ENCODE assay signal across 1 cellular context in the genomic region with DNA sequence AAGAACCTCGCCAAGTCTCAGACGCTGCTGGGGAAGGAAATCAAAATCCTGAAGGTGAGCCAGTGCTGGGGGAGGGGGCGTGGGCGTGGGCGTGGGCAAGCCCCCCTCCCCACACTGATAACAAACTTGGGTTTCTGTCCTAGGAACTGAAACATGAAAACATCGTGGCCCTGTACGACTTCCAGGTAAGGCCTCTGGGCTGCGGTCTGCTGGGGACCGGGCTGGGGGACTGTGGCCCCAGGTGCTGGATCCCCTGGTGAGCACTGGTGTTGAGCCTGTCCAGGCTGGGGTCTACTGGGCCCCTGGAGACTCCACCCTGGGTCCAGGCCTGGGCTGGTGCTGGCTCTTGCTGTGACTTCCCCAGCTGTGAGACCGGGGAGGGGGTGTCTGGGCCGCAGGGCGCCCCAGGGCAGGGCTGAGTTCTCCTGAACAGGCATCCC.
TF ChIP-seq lines count a peak whose summit lies in the region.

No MANE protein-coding gene starts in this region.

TF ChIP-seq in HepG2, 621 proteins besides CTCF, POLR2A, EP300 and RAD21:
- TF ChIP-seq ZNF572 (CRISPR knock-in tag; IDR thresholded peaks at IDR 0.05) (peak; percentile 29; the same call in 1 of the 2 replicates), HNRNPLL (IDR thresholded peaks at IDR 0.05; ENCODE audit: low read depth, low read length, poor library complexity, severe bottlenecking) (peak; percentile 16), SIN3B (IDR thresholded peaks at IDR 0.05; ENCODE audit: low read length) (0 out of 2 replicates have a peak, but pooled peaks have one; percentile 41), ZNF3 (CRISPR knock-in tag; IDR thresholded peaks at IDR 0.05) (no peak), CAMTA2 (CRISPR knock-in tag; IDR thresholded peaks at IDR 0.05; ENCODE audit: borderline replicate concordance) (0 out of 2 replicates have a peak, but pooled peaks have one; percentile 14), U2AF1 (optimal IDR thresholded peaks at IDR 0.05; ENCODE audit: low read depth, low read length) (peak; percentile 29), DRAP1 (CRISPR knock-in tag; IDR thresholded peaks at IDR 0.05) (no peak), NFYB (CRISPR knock-in tag; IDR thresholded peaks at IDR 0.05) (no peak), REXO4 (CRISPR knock-in tag; IDR thresholded peaks at IDR 0.05; ENCODE audit: borderline replicate concordance) (no peak), ZNF251 (CRISPR knock-in tag; IDR thresholded peaks at IDR 0.05) (0 out of 2 replicates have a peak, but pooled peaks have one; percentile 52), ZNF563 (CRISPR knock-in tag; IDR thresholded peaks at IDR 0.05) (peak; percentile 26; the same call in 1 of the 2 replicates), ZNF234 (CRISPR knock-in tag; conservative IDR thresholded peaks at IDR 0.05) (0 out of 2 replicates have a peak, but pooled peaks have one; percentile 72), TCF7L2 (IDR thresholded peaks at IDR 0.05; ENCODE audit: low read depth, low read length) (no peak), HOXA7 (CRISPR knock-in tag; IDR thresholded peaks at IDR 0.05) (no peak)
- TF ChIP-seq, protein P1, sequence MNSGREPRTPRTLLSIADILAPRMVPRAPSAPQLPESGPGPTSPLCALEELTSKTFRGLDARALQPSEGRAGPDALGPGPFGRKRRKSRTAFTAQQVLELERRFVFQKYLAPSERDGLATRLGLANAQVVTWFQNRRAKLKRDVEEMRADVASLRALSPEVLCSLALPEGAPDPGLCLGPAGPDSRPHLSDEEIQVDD (CRISPR knock-in tag; IDR thresholded peaks at IDR 0.05; ENCODE audit: borderline replicate concordance): no peak
- TF ChIP-seq, protein P2, sequence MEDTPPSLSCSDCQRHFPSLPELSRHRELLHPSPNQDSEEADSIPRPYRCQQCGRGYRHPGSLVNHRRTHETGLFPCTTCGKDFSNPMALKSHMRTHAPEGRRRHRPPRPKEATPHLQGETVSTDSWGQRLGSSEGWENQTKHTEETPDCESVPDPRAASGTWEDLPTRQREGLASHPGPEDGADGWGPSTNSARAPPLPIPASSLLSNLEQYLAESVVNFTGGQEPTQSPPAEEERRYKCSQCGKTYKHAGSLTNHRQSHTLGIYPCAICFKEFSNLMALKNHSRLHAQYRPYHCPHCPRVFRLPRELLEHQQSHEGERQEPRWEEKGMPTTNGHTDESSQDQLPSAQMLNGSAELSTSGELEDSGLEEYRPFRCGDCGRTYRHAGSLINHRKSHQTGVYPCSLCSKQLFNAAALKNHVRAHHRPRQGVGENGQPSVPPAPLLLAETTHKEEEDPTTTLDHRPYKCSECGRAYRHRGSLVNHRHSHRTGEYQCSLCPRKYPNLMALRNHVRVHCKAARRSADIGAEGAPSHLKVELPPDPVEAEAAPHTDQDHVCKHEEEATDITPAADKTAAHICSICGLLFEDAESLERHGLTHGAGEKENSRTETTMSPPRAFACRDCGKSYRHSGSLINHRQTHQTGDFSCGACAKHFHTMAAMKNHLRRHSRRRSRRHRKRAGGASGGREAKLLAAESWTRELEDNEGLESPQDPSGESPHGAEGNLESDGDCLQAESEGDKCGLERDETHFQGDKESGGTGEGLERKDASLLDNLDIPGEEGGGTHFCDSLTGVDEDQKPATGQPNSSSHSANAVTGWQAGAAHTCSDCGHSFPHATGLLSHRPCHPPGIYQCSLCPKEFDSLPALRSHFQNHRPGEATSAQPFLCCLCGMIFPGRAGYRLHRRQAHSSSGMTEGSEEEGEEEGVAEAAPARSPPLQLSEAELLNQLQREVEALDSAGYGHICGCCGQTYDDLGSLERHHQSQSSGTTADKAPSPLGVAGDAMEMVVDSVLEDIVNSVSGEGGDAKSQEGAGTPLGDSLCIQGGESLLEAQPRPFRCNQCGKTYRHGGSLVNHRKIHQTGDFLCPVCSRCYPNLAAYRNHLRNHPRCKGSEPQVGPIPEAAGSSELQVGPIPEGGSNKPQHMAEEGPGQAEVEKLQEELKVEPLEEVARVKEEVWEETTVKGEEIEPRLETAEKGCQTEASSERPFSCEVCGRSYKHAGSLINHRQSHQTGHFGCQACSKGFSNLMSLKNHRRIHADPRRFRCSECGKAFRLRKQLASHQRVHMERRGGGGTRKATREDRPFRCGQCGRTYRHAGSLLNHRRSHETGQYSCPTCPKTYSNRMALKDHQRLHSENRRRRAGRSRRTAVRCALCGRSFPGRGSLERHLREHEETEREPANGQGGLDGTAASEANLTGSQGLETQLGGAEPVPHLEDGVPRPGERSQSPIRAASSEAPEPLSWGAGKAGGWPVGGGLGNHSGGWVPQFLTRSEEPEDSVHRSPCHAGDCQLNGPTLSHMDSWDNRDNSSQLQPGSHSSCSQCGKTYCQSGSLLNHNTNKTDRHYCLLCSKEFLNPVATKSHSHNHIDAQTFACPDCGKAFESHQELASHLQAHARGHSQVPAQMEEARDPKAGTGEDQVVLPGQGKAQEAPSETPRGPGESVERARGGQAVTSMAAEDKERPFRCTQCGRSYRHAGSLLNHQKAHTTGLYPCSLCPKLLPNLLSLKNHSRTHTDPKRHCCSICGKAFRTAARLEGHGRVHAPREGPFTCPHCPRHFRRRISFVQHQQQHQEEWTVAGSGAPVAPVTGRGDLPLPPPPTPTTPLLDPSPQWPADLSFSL (CRISPR knock-in tag; IDR thresholded peaks at IDR 0.05): 0 out of 2 replicates have a peak, but pooled peaks have one; percentile 27
